In genomic region chr5:88145603-88146467, GRCh38 we compare ENCODE assay signal across 11 cellular contexts.
DNase-seq lines count a peak whose midpoint lies in the region; ATAC-seq, FAIRE-seq and TF ChIP-seq lines count a peak whose summit lies in the region.
"Had no signal": no experiment of that assay in that cellular context is flagged by ENCODE, and none has a peak within 500 bp of the region (broad histone marks: within the 10 kb centered on the region; RNA-seq: fewer than 3 reads in every experiment).

No MANE protein-coding gene starts in this region.

- H3K36me3 ChIP-seq in bronchial epithelial cell (ENCODE audit: control insufficient read depth, insufficient read depth, low read length) (no peaks in the 10 kb centered on the region), lower lobe of right lung (no peaks in the 10 kb centered on the region), tibial artery (no peaks in the 10 kb centered on the region), uterus (no peaks in the 10 kb centered on the region)
- H3K36me3 ChIP-seq: transverse colon had no signal

- POLR2A ChIA-PET in MCF 10A (lab: Yijun Ruan, JAX), result no interaction called here

- DNase-seq in T47D (ENCODE audit: low read depth in 1 of 2, low spot score in 1 of 2) (peak; percentile 23 to 94), MCF 10A (ENCODE audit: unreplicated experiment) (no peak), bronchial epithelial cell (ENCODE audit: low read depth) (peak; percentile 20), lower lobe of right lung (peak; percentile 80), tibial artery (no peak), uterus (no peak)
- DNase-seq: NCI-H774, transverse colon had no signal

- H3K9me3 Mint-ChIP-seq in MCF 10A (ENCODE audit: unreplicated experiment), result no peaks in the 10 kb centered on the region

- in situ Hi-C loops in T47D (cut with HindIII; ENCODE audit: low pct_unique_long_range_greater_than_20kb, low sequenced_read_pairs), result no loop called here

- no peaks in the 10 kb centered on the region for H3K4me1 Mint-ChIP-seq in MCF 10A (ENCODE audit: insufficient read depth, unreplicated experiment)

- no peaks in the 10 kb centered on the region for H3K9me3 ChIP-seq in lower lobe of right lung
- H3K9me3 ChIP-seq in tibial artery, result peaks cover 0 to 8% (median 0%) of the 10 kb centered on the region in 3 donors
- no peaks in the 10 kb centered on the region for H3K9me3 ChIP-seq in uterus

- TF ChIP-seq CTCF in MCF 10A (IDR thresholded peaks at IDR 0.05; ENCODE audit: unreplicated experiment) (no peak), bronchial epithelial cell (IDR thresholded peaks at IDR 0.05; ENCODE audit: insufficient read depth, low read length, severe bottlenecking) (no peak), lower lobe of right lung (IDR thresholded peaks at IDR 0.05) (no peak), tibial artery (IDR thresholded peaks at IDR 0.05) (no peak), uterus (IDR thresholded peaks at IDR 0.05) (no peak)

- no peak overlapping the region for H3K4me3 Mint-ChIP-seq in MCF 10A (ENCODE audit: unreplicated experiment)

- BruUV-seq in MCF 10A (replicated peaks; lab: Mats Ljungman, UMichigan), result no TSS peak

- no peaks in the 10 kb centered on the region for H3K27me3 ChIP-seq in bronchial epithelial cell (ENCODE audit: control insufficient read depth, insufficient read depth, low read length)
- peaks cover 21% of the 10 kb centered on the region for H3K27me3 ChIP-seq in lower lobe of right lung (ENCODE audit: low read depth)
- no peaks in the 10 kb centered on the region for H3K27me3 ChIP-seq in tibial artery
- no peaks in the 10 kb centered on the region for H3K27me3 ChIP-seq in uterus

- H3K36me3 Mint-ChIP-seq in MCF 10A (ENCODE audit: insufficient read depth, unreplicated experiment), result no peaks in the 10 kb centered on the region

- ATAC-seq in lower lobe of right lung, result peak; percentile 75 to 80
- no peak for ATAC-seq in HG02973 (IDR thresholded peaks at IDR 0.05; ENCODE audit: unreplicated experiment)
- no peak for ATAC-seq in HG03439 (IDR thresholded peaks at IDR 0.05; ENCODE audit: unreplicated experiment)

- TF ChIP-seq POLR2A in uterus (IDR thresholded peaks at IDR 0.05), result no peak

- H3K4me1 ChIP-seq in lower lobe of right lung (peaks cover 44% of the 10 kb centered on the region), tibial artery (peaks cover 0 to 22% (median 15%) of the 10 kb centered on the region in 4 donors), uterus (no peaks in the 10 kb centered on the region)

- H3K27me3 Mint-ChIP-seq in MCF 10A (ENCODE audit: insufficient read depth, unreplicated experiment), result peaks cover 21% of the 10 kb centered on the region

- H3K4me3 ChIP-seq in bronchial epithelial cell (ENCODE audit: low read depth, low read length) (no peak overlapping the region), lower lobe of right lung (peak overlapping the region; percentile 28), tibial artery (peak overlapping the region; percentile 32 to 63), uterus (peak overlapping the region in 1 of 2 donors; percentile 23)

- CTCF ChIA-PET in MCF 10A (lab: Yijun Ruan, JAX), result interaction anchor here (0.7 to 0.9 kb wide), 2 partner anchors 32 to 545 kb away, joined by 3 read pairs; no protein-coding TSS in a partner anchor

- no peak for FAIRE-seq in bronchial epithelial cell (lab: Jason Lieb, UNC)

- no peak overlapping the region for H3K27ac Mint-ChIP-seq in MCF 10A (ENCODE audit: low read depth, unreplicated experiment)

- H3K27ac ChIP-seq in lower lobe of right lung (peak overlapping the region; percentile 76), tibial artery (no peak overlapping the region), uterus (peak overlapping the region in 1 of 2 donors; percentile 21)
- H3K27ac ChIP-seq: HL-60, transverse colon had no signal

- intact Hi-C loops in MCF 10A (cut with micrococcal nuclease), result no loop called here
- intact Hi-C loops in lower lobe of right lung (cut with DNase I), result no loop called here
- intact Hi-C loops in tibial artery (cut with DNase I; ENCODE audit: low total_unique reads), result no loop called here
- intact Hi-C loops in uterus (cut with DNase I; ENCODE audit: low total_unique reads), result loop anchor here (10.0 kb wide), 1 partner anchor 539 kb away; no protein-coding TSS in a partner anchor

Comparison
In these comparisons a context has a peak if more than half of its experiments do, and no peak if none do; other contexts are left out.
1. DNase-seq: peak in T47D (2 of 2), bronchial epithelial cell (single experiment) and lower lobe of right lung (single experiment); none in MCF 10A (single experiment), tibial artery (0 of 2) and uterus (0 of 2).
2. ATAC-seq: peak in lower lobe of right lung (2 of 2); none in HG02973 (single experiment) and HG03439 (single experiment).